Comparison of ENCODE assay signal across 24 cellular contexts in genomic region chr4:184697956-184698355, GRCh38. TPM values are rescaled to one million over a fixed set of nuclear protein-coding genes. Genes with fewer than 3 reads are reported as not detected.
DNase-seq lines count a peak whose midpoint lies in the region; ATAC-seq and TF ChIP-seq lines count a peak whose summit lies in the region.
"Had no signal": no experiment of that assay in that cellular context is flagged by ENCODE, and none has a peak within 500 bp of the region (broad histone marks: within the 10 kb centered on the region; RNA-seq: fewer than 3 reads in every experiment).

No MANE protein-coding gene starts in this region.

- H3K4me1 ChIP-seq in cardiac muscle cell (ENCODE audit: low read depth) (peaks cover 12% of the 10 kb centered on the region), osteoblast (ENCODE audit: insufficient read depth, low read length) (peaks cover 5% of the 10 kb centered on the region)
- H3K4me1 ChIP-seq: SJCRH30 had no signal

- no peaks in the 10 kb centered on the region for H3K27me3 Mint-ChIP-seq in glutamatergic neuron (ENCODE audit: unreplicated experiment)

- no peaks in the 10 kb centered on the region for H3K4me1 Mint-ChIP-seq in glutamatergic neuron (ENCODE audit: low read depth, unreplicated experiment)

- no peak for DNase-seq in cardiac muscle cell (ENCODE audit: low read depth in 1 of 2, low spot score in 1 of 2)
- DNase-seq in Right ventricle myocardium superior, result no peak
- DNase-seq in glutamatergic neuron, result no peak
- no peak for DNase-seq in osteoblast (ENCODE audit: insufficient read length, low spot score, missing footprints)
- DNase-seq in DMS53 treated with DMSO at 0.1 percent for 48 hours (lab: John Stamatoyannopoulos, UW; ENCODE audit: unreplicated experiment), result no peak
- no peak for DNase-seq in NCI-H2171 (lab: John Stamatoyannopoulos, UW)
- DNase-seq: AML-193; C1 segment of cervical spinal cord; CD8-positive, alpha-beta T cell; HCEC 1CT; NCI-H1092; NCI-H1436 treated with DMSO at 0.1 percent for 48 hours; NCI-H2029; NCI-H345; NCI-H524; NCI-H774; NK-92 treated with Interleukin-12 subunit alpha and Interleukin-12 subunit beta, amount 100 ng/mL, for 24 hours; SJCRH30 had no signal

- no peak overlapping the region for H3K4me2 ChIP-seq in osteoblast (ENCODE audit: insufficient read depth, low read length)
- H3K4me2 ChIP-seq: GM23338 had no signal

- H3K4me3 ChIP-seq in cardiac muscle cell (no peak overlapping the region), osteoblast (ENCODE audit: insufficient read depth, low read length) (no peak overlapping the region)
- H3K4me3 ChIP-seq: GM23338, K562, SJCRH30 had no signal

- intact Hi-C loops in Right ventricle myocardium superior (cut with DNase I), result no loop called here

- H3K36me3 ChIP-seq in cardiac muscle cell, result peaks cover 3% of the 10 kb centered on the region
- peaks cover 22% of the 10 kb centered on the region for H3K36me3 ChIP-seq in osteoblast (ENCODE audit: insufficient read depth, low read length)

- no peaks in the 10 kb centered on the region for H3K79me2 ChIP-seq in osteoblast (ENCODE audit: insufficient read depth, low read length)

- H3K9me3 Mint-ChIP-seq in glutamatergic neuron (ENCODE audit: unreplicated experiment), result peaks cover 2% of the 10 kb centered on the region
- H3K9me3 Mint-ChIP-seq: CD8-positive, alpha-beta T cell; GM23338 had no signal

- H3K4me3 Mint-ChIP-seq in glutamatergic neuron (ENCODE audit: unreplicated experiment), result no peak overlapping the region
- H3K4me3 Mint-ChIP-seq: CD8-positive, alpha-beta T cell; GM23338 had no signal

- H2AFZ ChIP-seq in osteoblast (ENCODE audit: low read length), result peak overlapping the region; percentile 37
- H2AFZ ChIP-seq: GM23338 had no signal

- H3K27ac Mint-ChIP-seq in glutamatergic neuron (ENCODE audit: unreplicated experiment), result peak overlapping the region; percentile 64
- H3K27ac Mint-ChIP-seq: CD8-positive, alpha-beta T cell; GM23338 had no signal

- H4K20me1 ChIP-seq in osteoblast (ENCODE audit: insufficient read depth, low read length), result no peaks in the 10 kb centered on the region

- H3K36me3 Mint-ChIP-seq in glutamatergic neuron (ENCODE audit: unreplicated experiment), result no peaks in the 10 kb centered on the region

- H3K27ac ChIP-seq in cardiac muscle cell (peak overlapping the region; percentile 50), osteoblast (ENCODE audit: low read depth, low read length) (no peak overlapping the region)
- H3K27ac ChIP-seq: HL-60, SJCRH30 had no signal

- no peak for TF ChIP-seq CTCF in cardiac muscle cell (IDR thresholded peaks at IDR 0.05; ENCODE audit: low read depth, low read length)
- TF ChIP-seq CTCF in glutamatergic neuron (IDR thresholded peaks at IDR 0.05; ENCODE audit: partially characterized antibody, unreplicated experiment), result no peak
- TF ChIP-seq CTCF in osteoblast (IDR thresholded peaks at IDR 0.05; ENCODE audit: extremely low read depth, low read depth, low read length), result no peak

- ATAC-seq in Right ventricle myocardium superior (ENCODE audit: poor library complexity) (no peak), HG02981 (IDR thresholded peaks at IDR 0.05; ENCODE audit: unreplicated experiment) (no peak)
- ATAC-seq: CD8-positive, alpha-beta T cell; GM23338; HepG2; K562; Panc1 had no signal

- H3K27me3 ChIP-seq in cardiac muscle cell (no peaks in the 10 kb centered on the region), osteoblast (ENCODE audit: insufficient read depth, low read length) (no peaks in the 10 kb centered on the region)
- H3K27me3 ChIP-seq: SJCRH30 had no signal

- H3K9me3 ChIP-seq in cardiac muscle cell (ENCODE audit: low read depth), result no peaks in the 10 kb centered on the region
- H3K9me3 ChIP-seq in osteoblast (ENCODE audit: low read depth, low read length), result no peaks in the 10 kb centered on the region
- H3K9me3 ChIP-seq: SJCRH30 had no signal

RNA-seq across cellular contexts. Expression of gene CENPU, which starts 35.9 kb away (rescaled TPM):
- total RNA-seq in cardiac muscle cell (8.7 TPM in 2 replicates), Right ventricle myocardium superior (1.7 TPM), glutamatergic neuron (ENCODE audit: unreplicated experiment) (18.0 TPM), osteoblast (5.1 and 6.8 TPM in 2 replicates)
- polyA plus RNA-seq in cardiac muscle cell, result 9.9 and 16.5 TPM in 2 replicates

RNA-seq across cellular contexts. Expression of gene PRIMPOL, which starts 48.4 kb away (rescaled TPM):
- 16.5 and 30.1 TPM in 2 replicates for total RNA-seq in cardiac muscle cell
- 18.5 and 24.7 TPM in 2 replicates for polyA plus RNA-seq in cardiac muscle cell
- 10.9 TPM for total RNA-seq in Right ventricle myocardium superior
- total RNA-seq in glutamatergic neuron (ENCODE audit: unreplicated experiment), result 12.8 TPM
- 15.6 and 16.6 TPM in 2 replicates for total RNA-seq in osteoblast

RNA-seq across cellular contexts. Expression of gene CASP3, which starts 48.7 kb away (rescaled TPM):
- 28.7 and 30.7 TPM in 2 replicates for total RNA-seq in cardiac muscle cell
- 50.1 and 60.6 TPM in 2 replicates for polyA plus RNA-seq in cardiac muscle cell
- total RNA-seq in Right ventricle myocardium superior, result 11.6 TPM
- 311 TPM for total RNA-seq in glutamatergic neuron (ENCODE audit: unreplicated experiment)
- total RNA-seq in osteoblast, result 56.0 and 59.4 TPM in 2 replicates
